Comparison of ENCODE assay signal across 2 cellular contexts in genomic region chr6:125636011-125636410, GRCh38.
A peak's percentile ranks its signal among the peaks of the same experiment; 100 is the strongest.
DNase-seq lines count a peak whose midpoint lies in the region; ATAC-seq, FAIRE-seq and TF ChIP-seq lines count a peak whose summit lies in the region.
"Not testable (repeated sequence)": the region's sequence is repeated elsewhere in the genome, so short reads cannot be mapped to it uniquely, and the experiment has no call there.

No MANE protein-coding gene starts in this region.

- H3K4me2 ChIP-seq in K562 (ENCODE audit: insufficient read depth, low read length), result not testable (repeated sequence)

- 20% methylated on average over 2 of the region's 2 CpGs for WGBS in K562 (ENCODE audit: insufficient coverage, low coverage, missing lambda C conversion rate)

- not testable (repeated sequence) for H3K79me2 ChIP-seq in K562 (ENCODE audit: control insufficient read depth, insufficient read depth, low read length)

- in situ Hi-C loops in K562 (cut with MboI), result not testable (repeated sequence)

- FAIRE-seq in K562 (lab: Jason Lieb, UNC), result not testable (repeated sequence)

- H3K9me3 ChIP-seq in HEK293 (ENCODE audit: control insufficient read depth, insufficient read depth, low read depth, low read length); K562 (replicated peaks; ENCODE audit: control insufficient read depth, insufficient read depth, low read depth, low read length): not testable (repeated sequence)

- intact Hi-C loops in K562 (cut with micrococcal nuclease), result not testable (repeated sequence)

- not testable (repeated sequence) for H3K27me3 ChIP-seq in K562 (ENCODE audit: control insufficient read depth in 2 of 2, insufficient read depth in 2 of 2, low read length in 2 of 2)

- not testable (repeated sequence) for BruUV-seq in K562 (replicated peaks; lab: Mats Ljungman, UMichigan)

- POLR2A ChIA-PET in HEK293 (lab: Yijun Ruan, JAX), result not testable (repeated sequence)
- POLR2A ChIA-PET in K562 (lab: Yijun Ruan, JAX), result interaction anchor here (0.7 kb wide), 1 partner anchor 23 kb away, joined by 3 read pairs; no protein-coding TSS in a partner anchor

- H3K4me1 ChIP-seq in HEK293 (ENCODE audit: control insufficient read depth, insufficient read depth, low read length); K562 (replicated peaks in 1 of 2; ENCODE audit: control insufficient read depth in 2 of 2, insufficient read depth in 2 of 2, low read length in 2 of 2): not testable (repeated sequence)

- CTCF ChIA-PET in HEK293 (lab: Yijun Ruan, JAX), result interaction anchor here (0.6 to 0.7 kb wide), 2 partner anchors 42 to 146 kb away, joined by 3 to 5 read pairs; no protein-coding TSS in a partner anchor
- CTCF ChIA-PET in K562 (lab: Yijun Ruan, JAX; ENCODE audit: low intra/inter-chr PET ratio), result not testable (repeated sequence)

- H4K20me1 ChIP-seq in K562 (replicated peaks; ENCODE audit: control insufficient read depth, insufficient read depth, low read length), result not testable (repeated sequence)

- H3K9me1 ChIP-seq in K562 (ENCODE audit: control insufficient read depth, insufficient read depth, low read length), result not testable (repeated sequence)

- H3K27ac ChIP-seq in HEK293 (ENCODE audit: extremely low read depth, low read depth, low read length); K562 (ENCODE audit: extremely low read depth, low read depth, low read length): not testable (repeated sequence)

- not testable (repeated sequence) for TF ChIP-seq EP300 in K562 (IDR thresholded peaks at IDR 0.05; ENCODE audit: low read length)

- TF ChIP-seq CTCF in HEK293 (tag by site-specific recombination; IDR thresholded peaks at IDR 0.05); K562 (IDR thresholded peaks at IDR 0.05 in 2 of 3, conservative IDR thresholded peaks at IDR 0.05 in 1 of 3; ENCODE audit: insufficient read depth in 2 of 3, low read depth in 1 of 3, low read length in 3 of 3): not testable (repeated sequence)

- not testable (repeated sequence) for H3K4me3 ChIP-seq in HEK293 (ENCODE audit: low read depth, low read length); K562

- not testable (repeated sequence) for DNase-seq in K562 (ENCODE audit: extremely low read depth in 1 of 4, low spot score in 3 of 4)

- H2AFZ ChIP-seq in K562 (ENCODE audit: low read depth, low read length), result not testable (repeated sequence)

- not testable (repeated sequence) for ATAC-seq in K562

- not testable (repeated sequence) for H3K36me3 ChIP-seq in HEK293 (ENCODE audit: control insufficient read depth in 2 of 2, insufficient read depth in 1 of 2, low read length in 2 of 2); K562 (ENCODE audit: control insufficient read depth, insufficient read depth, low read length)

- not testable (repeated sequence) for TF ChIP-seq RAD21 in K562 (CRISPR knock-in tag; conservative IDR thresholded peaks at IDR 0.05 in 1 of 2, IDR thresholded peaks at IDR 0.05 in 1 of 2)

- H3K9ac ChIP-seq in K562 (ENCODE audit: insufficient read depth in 1 of 2, low read depth in 2 of 2, low read length in 2 of 2), result not testable (repeated sequence)

- TF ChIP-seq POLR2A in K562 (conservative IDR thresholded peaks at IDR 0.05), result not testable (repeated sequence)

TF ChIP-seq in HEK293, 187 proteins besides CTCF, POLR2A, EP300 and RAD21:
- peak; percentile 96 for TF ChIP-seq ZNF146 (tag by site-specific recombination; IDR thresholded peaks at IDR 0.05)
- TF ChIP-seq, protein P1, sequence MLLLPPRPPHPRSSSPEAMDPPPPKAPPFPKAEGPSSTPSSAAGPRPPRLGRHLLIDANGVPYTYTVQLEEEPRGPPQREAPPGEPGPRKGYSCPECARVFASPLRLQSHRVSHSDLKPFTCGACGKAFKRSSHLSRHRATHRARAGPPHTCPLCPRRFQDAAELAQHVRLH (tag by site-specific recombination; IDR thresholded peaks at IDR 0.05), result 0 out of 2 replicates have a peak, but pooled peaks have one; percentile 18

TF ChIP-seq in K562, 482 proteins besides CTCF, POLR2A, EP300 and RAD21:
- peak; percentile 86 for TF ChIP-seq ZNF146 (CRISPR knock-in tag; IDR thresholded peaks at IDR 0.05; ENCODE audit: unreplicated experiment)
TF ChIP-seq in K562: peak in this region for 1; not testable (repeated sequence) for 481.
